Comparison of ENCODE assay signal across 2 cellular contexts in genomic region chr12:128856791-128857078, GRCh38.
TF ChIP-seq lines count a peak whose summit lies in the region.

No MANE protein-coding gene starts in this region.

TF ChIP-seq in liver, 16 proteins besides CTCF, POLR2A, EP300 and RAD21:
- TF ChIP-seq YY1 (IDR thresholded peaks at IDR 0.05) (no peak), TAF1 (conservative IDR thresholded peaks at IDR 0.05) (no peak), ZBTB33 (IDR thresholded peaks at IDR 0.05) (no peak), MAX (IDR thresholded peaks at IDR 0.05) (no peak), HNF4G (IDR thresholded peaks at IDR 0.05) (no peak), EGR1 (IDR thresholded peaks at IDR 0.05; ENCODE audit: low read depth in 2 of 2) (no peak), FOXA2 (IDR thresholded peaks at IDR 0.05) (no peak), GABPA (IDR thresholded peaks at IDR 0.05 in 1 of 2, conservative IDR thresholded peaks at IDR 0.05 in 1 of 2) (no peak), ATF3 (IDR thresholded peaks at IDR 0.05) (no peak), REST (IDR thresholded peaks at IDR 0.05) (no peak), JUND (IDR thresholded peaks at IDR 0.05) (no peak), RXRA (IDR thresholded peaks at IDR 0.05) (no peak), NR2F2 (IDR thresholded peaks at IDR 0.05) (no peak), FOXA1 (IDR thresholded peaks at IDR 0.05) (no peak), HNF4A (conservative IDR thresholded peaks at IDR 0.05) (no peak), SP1 (IDR thresholded peaks at IDR 0.05) (no peak)

TF ChIP-seq in HepG2, 621 proteins besides CTCF, POLR2A, EP300 and RAD21:
- TF ChIP-seq SRSF4 (IDR thresholded peaks at IDR 0.05; ENCODE audit: low read depth, low read length, poor library complexity, severe bottlenecking) (no peak), SATB2 (CRISPR knock-in tag; IDR thresholded peaks at IDR 0.05) (no peak), SRF (IDR thresholded peaks at IDR 0.05; ENCODE audit: low read depth, low read length) (no peak), ETV5 (CRISPR knock-in tag; IDR thresholded peaks at IDR 0.05; ENCODE audit: borderline replicate concordance) (no peak), PHB2 (IDR thresholded peaks at IDR 0.05; ENCODE audit: partially characterized antibody) (no peak), RAD51 (IDR thresholded peaks at IDR 0.05; ENCODE audit: borderline replicate concordance) (no peak), SIX4 (CRISPR knock-in tag; IDR thresholded peaks at IDR 0.05) (no peak), ZNF891 (CRISPR knock-in tag; IDR thresholded peaks at IDR 0.05) (no peak)
